Comparison of ENCODE assay signal across 21 cellular contexts in genomic region chr12:99957866-99958466, GRCh38. TPM values are rescaled to one million over a fixed set of nuclear protein-coding genes. Genes with fewer than 3 reads are reported as not detected.
DNase-seq lines count a peak whose midpoint lies in the region; ATAC-seq and TF ChIP-seq lines count a peak whose summit lies in the region.
"Had no signal": no experiment of that assay in that cellular context is flagged by ENCODE, and none has a peak within 500 bp of the region (broad histone marks: within the 10 kb centered on the region; RNA-seq: fewer than 3 reads in every experiment).

No MANE protein-coding gene starts in this region.

- H3K4me2 ChIP-seq in BLaER1 treated with 17β-estradiol and CSF1 and Interleukin-3, amounts not matched to agents 10 nM and 100 nM = peak overlapping the region in 10 of 11 experiments; percentile 5 to 87 (median 84); a peak in 19 of 22 replicates
- H3K4me2 ChIP-seq in mesenchymal stem cell (ENCODE audit: low read length, poor library complexity, severe bottlenecking) = no peak overlapping the region

- peaks cover 0 to 36% (median 0%) of the 10 kb centered on the region in 11 experiments; a peak in 2 of 22 replicates for H4K20me1 ChIP-seq in BLaER1 treated with 17β-estradiol and CSF1 and Interleukin-3, amounts not matched to agents 10 nM and 100 nM

- H3K23ac ChIP-seq in mesenchymal stem cell (ENCODE audit: low read length in 2 of 2) = no peak overlapping the region

- H2BK5ac ChIP-seq in mesenchymal stem cell (ENCODE audit: low read depth, low read length, poor library complexity, severe bottlenecking) = no peak overlapping the region

- H2BK15ac ChIP-seq in mesenchymal stem cell (ENCODE audit: low read depth, poor library complexity, severe bottlenecking) = no peak overlapping the region

- no peak overlapping the region for H4K8ac ChIP-seq in mesenchymal stem cell (ENCODE audit: low read length)

- no peak for TF ChIP-seq CTCF in LNCaP clone FGC (IDR thresholded peaks at IDR 0.05; ENCODE audit: control insufficient read depth, extremely low read depth, insufficient read depth)
- no peak for TF ChIP-seq CTCF in GM20000 (IDR thresholded peaks at IDR 0.05; ENCODE audit: extremely low read depth, missing control alignments)

- no peak for ATAC-seq in GM21723 (IDR thresholded peaks at IDR 0.05; ENCODE audit: unreplicated experiment)
- ATAC-seq: HepG2, K562 had no signal

- no peaks in the 10 kb centered on the region for H3K27me3 ChIP-seq in BLaER1 treated with 17β-estradiol and CSF1 and Interleukin-3, amounts not matched to agents 10 nM and 100 nM
- H3K27me3 ChIP-seq in mesenchymal stem cell (ENCODE audit: control insufficient read depth in 1 of 2, insufficient read depth in 1 of 2, low read length in 2 of 2) = no peaks in the 10 kb centered on the region

- H3K9ac ChIP-seq in BLaER1 treated with 17β-estradiol and CSF1 and Interleukin-3, amounts not matched to agents 10 nM and 100 nM = no peak overlapping the region
- H3K9ac ChIP-seq in mesenchymal stem cell (ENCODE audit: low read length) = no peak overlapping the region

- no peak overlapping the region for H4K91ac ChIP-seq in mesenchymal stem cell (ENCODE audit: low read length)

- H2BK120ac ChIP-seq in mesenchymal stem cell (ENCODE audit: low read depth, low read length) = no peak overlapping the region

- H2AK5ac ChIP-seq in mesenchymal stem cell (ENCODE audit: low read length, severe bottlenecking) = no peak overlapping the region

- intact Hi-C loops in cardiac septum (cut with DNase I) = no loop called here

- H3K9me3 ChIP-seq in BLaER1 treated with 17β-estradiol and CSF1 and Interleukin-3, amounts not matched to agents 10 nM and 100 nM (replicated peaks in 1 of 11) = peaks cover 0 to 3% (median 0%) of the 10 kb centered on the region in 11 experiments; a peak in 3 of 22 replicates
- H3K9me3 ChIP-seq in mesenchymal stem cell (ENCODE audit: control insufficient read depth, low read length) = no peaks in the 10 kb centered on the region
- H3K9me3 ChIP-seq: BE2C, Caco-2 had no signal

- H3K18ac ChIP-seq in mesenchymal stem cell (ENCODE audit: low read depth in 1 of 2, low read length in 2 of 2) = no peak overlapping the region

- peaks cover 0 to 50% (median 0%) of the 10 kb centered on the region in 11 experiments; a peak in 6 of 22 replicates for H3K36me3 ChIP-seq in BLaER1 treated with 17β-estradiol and CSF1 and Interleukin-3, amounts not matched to agents 10 nM and 100 nM
- no peaks in the 10 kb centered on the region for H3K36me3 ChIP-seq in mesenchymal stem cell (ENCODE audit: control insufficient read depth in 1 of 2, insufficient read depth in 2 of 2, low read depth in 1 of 2, low read length in 2 of 2)
- H3K36me3 ChIP-seq: BE2C had no signal

- no peak overlapping the region for H3K4me3 ChIP-seq in BLaER1 treated with 17β-estradiol and CSF1 and Interleukin-3, amounts not matched to agents 10 nM and 100 nM
- no peak overlapping the region for H3K4me3 ChIP-seq in LNCaP clone FGC (ENCODE audit: low read depth, low read length)
- no peak overlapping the region for H3K4me3 ChIP-seq in mesenchymal stem cell (ENCODE audit: insufficient read depth in 1 of 2, low read depth in 1 of 2, low read length in 2 of 2)
- H3K4me3 ChIP-seq: K562, SK-N-MC had no signal

- no peak overlapping the region for H3K4ac ChIP-seq in mesenchymal stem cell (ENCODE audit: low read depth in 1 of 2, low read length in 2 of 2)

- H3K79me1 ChIP-seq in mesenchymal stem cell (replicated peaks; ENCODE audit: low read length, poor library complexity, severe bottlenecking) = no peaks in the 10 kb centered on the region

- H3K14ac ChIP-seq in mesenchymal stem cell (ENCODE audit: low read length in 2 of 2) = no peak overlapping the region

- peak; percentile 50 for DNase-seq in LNCaP clone FGC (ENCODE audit: low read depth)
- peak; percentile 58 for DNase-seq in cerebellar cortex (ENCODE audit: low spot score)
- peak; percentile 3 for DNase-seq in mesenchymal stem cell
- DNase-seq in NCI-H2107 (lab: John Stamatoyannopoulos, UW) = no peak
- DNase-seq in cardiac septum (ENCODE audit: low spot score) = no peak
- DNase-seq in GM20000 (ENCODE audit: low spot score) = no peak
- DNase-seq: BE2C; Caco-2; CD4-positive, alpha-beta memory T cell; GDM1; NCI-H1105 treated with DMSO at 0.1 percent for 48 hours; NCI-H2081; NCI-H526 treated with DMSO at 0.1 percent for 48 hours; SHP77 treated with DMSO at 0.1 percent for 48 hours; SW 1271 had no signal

- no peak overlapping the region for H2BK12ac ChIP-seq in mesenchymal stem cell (ENCODE audit: low read length in 2 of 2)

- WGBS in mesenchymal stem cell = 57% methylated on average over 4 of the region's 4 CpGs

- H2AFZ ChIP-seq in mesenchymal stem cell (ENCODE audit: low read depth, low read length) = no peak overlapping the region

- peak overlapping the region in 9 of 11 experiments; percentile 75 to 91 (median 85); a peak in 18 of 22 replicates for H3K27ac ChIP-seq in BLaER1 treated with 17β-estradiol and CSF1 and Interleukin-3, amounts not matched to agents 10 nM and 100 nM
- no peak overlapping the region for H3K27ac ChIP-seq in mesenchymal stem cell (ENCODE audit: low read length, poor library complexity, severe bottlenecking)
- H3K27ac ChIP-seq: RWPE1, SK-N-MC had no signal

- peaks cover 36 to 70% (median 52%) of the 10 kb centered on the region in 10 experiments for H3K4me1 ChIP-seq in BLaER1 treated with 17β-estradiol and CSF1 and Interleukin-3, amounts not matched to agents 10 nM and 100 nM
- no peaks in the 10 kb centered on the region for H3K4me1 ChIP-seq in mesenchymal stem cell (ENCODE audit: control insufficient read depth, insufficient read depth, low read depth, low read length)
- H3K4me1 ChIP-seq: BE2C, Caco-2 had no signal

RNA-seq across cellular contexts. Expression of gene ANKS1B, which starts 26.8 kb away (rescaled TPM):
- 0.37 TPM for polyA plus RNA-seq in mesenchymal stem cell (2013, experiment 1 of 2)
- polyA plus RNA-seq in mesenchymal stem cell (2013, experiment 2 of 2) = 0.75 TPM
- total RNA-seq in cardiac septum = 1.9 TPM
- polyA plus RNA-seq: CD4-positive, alpha-beta memory T cell; HepG2 had no signal

Comparison
In these comparisons a context has a peak if more than half of its experiments do, and no peak if none do; other contexts are left out.
1. DNase-seq: peak in LNCaP clone FGC (single experiment), cerebellar cortex (single experiment) and mesenchymal stem cell (single experiment); none in NCI-H2107 (single experiment), cardiac septum (single experiment) and GM20000 (single experiment).